12 cellular contexts compared by ENCODE assay signal in the genomic region with DNA sequence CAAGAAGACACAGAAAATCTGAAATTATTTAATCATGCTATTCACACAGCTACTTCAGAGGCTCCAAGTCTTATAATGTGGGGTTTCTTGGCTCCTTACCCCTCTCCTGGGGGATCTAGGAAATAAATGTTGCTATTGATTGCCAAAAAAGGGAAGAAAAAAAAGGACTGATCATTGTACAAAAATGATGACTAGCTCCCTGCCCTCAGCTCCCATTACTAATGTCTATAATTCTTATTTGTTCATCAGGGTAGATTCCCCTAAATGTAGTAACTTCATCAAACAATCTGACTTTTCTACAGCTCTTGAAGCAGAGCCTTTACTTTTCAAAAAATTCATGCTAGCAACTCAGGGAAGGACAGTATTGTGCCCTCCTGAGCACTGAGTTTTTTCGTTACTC. TPM values are rescaled to one million over a fixed set of nuclear protein-coding genes. Genes with fewer than 3 reads are reported as not detected.
A peak's percentile ranks its signal among the peaks of the same experiment; 100 is the strongest.
DNase-seq lines count a peak whose midpoint lies in the region; ATAC-seq and TF ChIP-seq lines count a peak whose summit lies in the region.
"Had no signal": no experiment of that assay in that cellular context is flagged by ENCODE, and none has a peak within 500 bp of the region (broad histone marks: within the 10 kb centered on the region; RNA-seq: fewer than 3 reads in every experiment).

No MANE protein-coding gene starts in this region.

- no peak overlapping the region for H3K27ac Mint-ChIP-seq in stimulated activated memory B cell treated with anti-CD40 and anti-IgM and Interleukin-4, amounts not matched to agents 10 μg/mL and 1 μg/mL and 100 μg/mL, for 72 hours

- H3K27ac ChIP-seq in body of pancreas (peak overlapping the region in 3 of 4 donors; percentile 92 to 96 (median 96)), left lung (peak overlapping the region; percentile 67 to 95)
- H3K27ac ChIP-seq: adrenal gland had no signal

- H3K4me1 Mint-ChIP-seq in stimulated activated memory B cell treated with anti-CD40 and anti-IgM and Interleukin-4, amounts not matched to agents 10 μg/mL and 1 μg/mL and 100 μg/mL, for 72 hours = peaks cover 30% of the 10 kb centered on the region

- no peak for TF ChIP-seq POLR2A in body of pancreas (IDR thresholded peaks at IDR 0.05)

- intact Hi-C loops in body of pancreas (cut with DNase I) = no loop called here
- intact Hi-C loops in left lung (cut with DNase I) = no loop called here

- DNase-seq in EL (peak; percentile 28), body of pancreas (no peak), left lung (no peak), SW 1271 (lab: John Stamatoyannopoulos, UW) (no peak), Kasumi-1 (lab: John Stamatoyannopoulos, UW) (no peak), COLO829 (ENCODE audit: low spot score) (no peak)
- DNase-seq: adrenal gland; NCI-H1436 treated with DMSO at 0.1 percent for 48 hours; NK-92 treated with Interleukin-12 subunit alpha and Interleukin-12 subunit beta, amount 100 ng/mL, for 24 hours; T1000 had no signal

- H3K9me3 ChIP-seq in body of pancreas (no peaks in the 10 kb centered on the region), left lung (no peaks in the 10 kb centered on the region)
- H3K9me3 ChIP-seq: adrenal gland had no signal

- peaks cover 23% of the 10 kb centered on the region for H3K36me3 Mint-ChIP-seq in stimulated activated memory B cell treated with anti-CD40 and anti-IgM and Interleukin-4, amounts not matched to agents 10 μg/mL and 1 μg/mL and 100 μg/mL, for 72 hours

- H3K27me3 ChIP-seq in body of pancreas (no peaks in the 10 kb centered on the region), left lung (no peaks in the 10 kb centered on the region)
- H3K27me3 ChIP-seq: adrenal gland had no signal

- TF ChIP-seq CTCF in body of pancreas (IDR thresholded peaks at IDR 0.05) = no peak
- no peak for TF ChIP-seq CTCF in left lung (IDR thresholded peaks at IDR 0.05)

- no peaks in the 10 kb centered on the region for H3K27me3 Mint-ChIP-seq in stimulated activated memory B cell treated with anti-CD40 and anti-IgM and Interleukin-4, amounts not matched to agents 10 μg/mL and 1 μg/mL and 100 μg/mL, for 72 hours

- peak overlapping the region; percentile 29 for H3K4me3 Mint-ChIP-seq in stimulated activated memory B cell treated with anti-CD40 and anti-IgM and Interleukin-4, amounts not matched to agents 10 μg/mL and 1 μg/mL and 100 μg/mL, for 72 hours

- no peak overlapping the region for H3K4me3 ChIP-seq in body of pancreas
- H3K4me3 ChIP-seq in left lung = peak overlapping the region; percentile 6 to 67
- H3K4me3 ChIP-seq: adrenal gland had no signal

- H3K36me3 ChIP-seq in body of pancreas (replicated peaks in 1 of 2; ENCODE audit: insufficient read depth in 1 of 2, low read depth in 2 of 2) = no peaks in the 10 kb centered on the region
- H3K36me3 ChIP-seq in left lung = no peaks in the 10 kb centered on the region
- H3K36me3 ChIP-seq: adrenal gland had no signal

- H3K4me1 ChIP-seq in body of pancreas (peaks cover 40% of the 10 kb centered on the region), left lung (peaks cover 6 to 29% of the 10 kb centered on the region in 2 donors)

- H3K9me3 Mint-ChIP-seq in stimulated activated memory B cell treated with anti-CD40 and anti-IgM and Interleukin-4, amounts not matched to agents 10 μg/mL and 1 μg/mL and 100 μg/mL, for 72 hours = no peaks in the 10 kb centered on the region

- 15 to 28% methylated on average over 1 of the region's 1 CpG for WGBS in body of pancreas, 2 donors

- no peak for ATAC-seq in body of pancreas
- ATAC-seq in left lung = no peak
- ATAC-seq in stimulated activated memory B cell treated with anti-CD40 and anti-IgM and Interleukin-4, amounts not matched to agents 10 μg/mL and 1 μg/mL and 100 μg/mL, for 72 hours = no peak
- no peak for ATAC-seq in GM18873 (IDR thresholded peaks at IDR 0.05; ENCODE audit: low FRiP score, unreplicated experiment)

RNA-seq across cellular contexts. Expression of a gene that starts 3.3 kb away (rescaled TPM):
- total RNA-seq in body of pancreas (10 to 100 TPM; 27.2 to 27.4 TPM), left lung (10 to 100 TPM; 25.5 to 28.7 TPM)

Comparison
In these comparisons a context has a peak if more than half of its experiments do, and no peak if none do; other contexts are left out.
1. H3K4me3 ChIP-seq: peak in left lung (2 of 2); none in body of pancreas (0 of 2).